Comparison of ENCODE assay signal across 10 cellular contexts in genomic region chr2:189232759-189233406, GRCh38. TPM values are rescaled to one million over a fixed set of nuclear protein-coding genes. Genes with fewer than 3 reads are reported as not detected.
A peak's percentile ranks its signal among the peaks of the same experiment; 100 is the strongest.
DNase-seq lines count a peak whose midpoint lies in the region; ATAC-seq and TF ChIP-seq lines count a peak whose summit lies in the region.
"Had no signal": no experiment of that assay in that cellular context is flagged by ENCODE, and none has a peak within 500 bp of the region (broad histone marks: within the 10 kb centered on the region; RNA-seq: fewer than 3 reads in every experiment).

No MANE protein-coding gene starts in this region.

- no peaks in the 10 kb centered on the region for H3K9me3 Mint-ChIP-seq in activated CD8-positive, alpha-beta memory T cell treated with anti-CD3 and anti-CD28 coated beads, Interleukin-2, amount 10 ng/mL, durations not matched to agents 7 days and 5 days (ENCODE audit: low read depth)

- no peak overlapping the region for H3K4me3 Mint-ChIP-seq in activated CD8-positive, alpha-beta memory T cell treated with anti-CD3 and anti-CD28 coated beads, Interleukin-2, amount 10 ng/mL, durations not matched to agents 7 days and 5 days

- ATAC-seq in GM18873 (IDR thresholded peaks at IDR 0.05; ENCODE audit: low FRiP score, unreplicated experiment) (peak; percentile 77), GM21619 (IDR thresholded peaks at IDR 0.05; ENCODE audit: unreplicated experiment) (peak; percentile 88), HG03135 (IDR thresholded peaks at IDR 0.05; ENCODE audit: unreplicated experiment) (peak; percentile 75)
- ATAC-seq in activated CD8-positive, alpha-beta memory T cell treated with anti-CD3 and anti-CD28 coated beads, Interleukin-2, amount 10 ng/mL, durations not matched to agents 7 days and 5 days: no peak

- no peak for TF ChIP-seq CTCF in epithelial cell of esophagus (IDR thresholded peaks at IDR 0.05; ENCODE audit: insufficient read depth, low read depth, low read length, missing control alignments)

- H3K27me3 Mint-ChIP-seq in activated CD8-positive, alpha-beta memory T cell treated with anti-CD3 and anti-CD28 coated beads, Interleukin-2, amount 10 ng/mL, durations not matched to agents 7 days and 5 days: no peaks in the 10 kb centered on the region

- DNase-seq in epithelial cell of esophagus (ENCODE audit: low read depth) (peak; percentile 25), AML-193 (lab: John Stamatoyannopoulos, UW) (no peak), NCI-H774 (lab: John Stamatoyannopoulos, UW) (no peak), iPS-NIHi7 (ENCODE audit: extremely low spot score) (no peak)
- DNase-seq in activated CD8-positive, alpha-beta memory T cell treated with anti-CD3 and anti-CD28 coated beads, Interleukin-2, amount 10 ng/mL, durations not matched to agents 7 days and 5 days: no peak
- DNase-seq: NCI-H1694, spleen had no signal

- no peak overlapping the region for H3K4me3 ChIP-seq in epithelial cell of esophagus (ENCODE audit: low read length)
- H3K4me3 ChIP-seq: spleen had no signal

- no peaks in the 10 kb centered on the region for H3K36me3 Mint-ChIP-seq in activated CD8-positive, alpha-beta memory T cell treated with anti-CD3 and anti-CD28 coated beads, Interleukin-2, amount 10 ng/mL, durations not matched to agents 7 days and 5 days

- H3K4me1 Mint-ChIP-seq in activated CD8-positive, alpha-beta memory T cell treated with anti-CD3 and anti-CD28 coated beads, Interleukin-2, amount 10 ng/mL, durations not matched to agents 7 days and 5 days: peaks cover 5% of the 10 kb centered on the region

- no peak overlapping the region for H3K27ac Mint-ChIP-seq in activated CD8-positive, alpha-beta memory T cell treated with anti-CD3 and anti-CD28 coated beads, Interleukin-2, amount 10 ng/mL, durations not matched to agents 7 days and 5 days

- CTCF ChIA-PET in activated CD8-positive, alpha-beta memory T cell treated with anti-CD3 and anti-CD28 coated beads, Interleukin-2, amount 10 ng/mL, durations not matched to agents 7 days and 5 days (lab: Charles Lee): interaction anchor here (1.4 kb wide), 1 partner anchor 21 kb away, joined by 3 read pairs; no protein-coding TSS in a partner anchor

RNA-seq across cellular contexts. Expression of gene COL5A2, which starts 53.3 kb away (rescaled TPM):
- total RNA-seq in activated CD8-positive, alpha-beta memory T cell treated with anti-CD3 and anti-CD28 coated beads, Interleukin-2, amount 10 ng/mL, durations not matched to agents 7 days and 5 days: 1 to 10 TPM; 1.0 to 4.6 TPM
